In genomic region chr20:54650201-54650722, GRCh38 we compare ENCODE assay signal across 9 cellular contexts.
A peak's percentile ranks its signal among the peaks of the same experiment; 100 is the strongest.
DNase-seq lines count a peak whose midpoint lies in the region; ATAC-seq, FAIRE-seq and TF ChIP-seq lines count a peak whose summit lies in the region.
"Had no signal": no experiment of that assay in that cellular context is flagged by ENCODE, and none has a peak within 500 bp of the region (broad histone marks: within the 10 kb centered on the region; RNA-seq: fewer than 3 reads in every experiment).

No MANE protein-coding gene starts in this region.

- H3F3A ChIP-seq in neural progenitor cell (ENCODE audit: low read depth), result no peaks in the 10 kb centered on the region

- H3K4me1 ChIP-seq in KMS-11 (ENCODE audit: low read depth, poor library complexity, severe bottlenecking) (peaks cover 8% of the 10 kb centered on the region), endothelial cell of umbilical vein (ENCODE audit: control insufficient read depth, extremely low read depth, insufficient read depth, low read length) (no peaks in the 10 kb centered on the region), neural progenitor cell (peaks cover 16% of the 10 kb centered on the region), HepG2 (ENCODE audit: insufficient read depth, low read length) (no peaks in the 10 kb centered on the region)

- peak overlapping the region; percentile 82 for H3K27ac Mint-ChIP-seq in neural progenitor cell

- no peaks in the 10 kb centered on the region for H3K79me2 ChIP-seq in KMS-11 (ENCODE audit: insufficient read depth, low read depth)
- H3K79me2 ChIP-seq in endothelial cell of umbilical vein (ENCODE audit: control insufficient read depth, insufficient read depth, low read length), result no peaks in the 10 kb centered on the region
- no peaks in the 10 kb centered on the region for H3K79me2 ChIP-seq in neural progenitor cell (ENCODE audit: low read depth)
- no peaks in the 10 kb centered on the region for H3K79me2 ChIP-seq in HepG2 (ENCODE audit: insufficient read depth, low read length)

- POLR2A ChIA-PET in endothelial cell of umbilical vein (lab: Charles Lee), result no interaction called here
- POLR2A ChIA-PET in HepG2 (lab: Yijun Ruan, JAX), result no interaction called here

- peaks cover 46% of the 10 kb centered on the region for H3K4me1 Mint-ChIP-seq in neural progenitor cell

- H3K27me3 ChIP-seq in KMS-11 (ENCODE audit: insufficient read depth, low read depth) (no peaks in the 10 kb centered on the region), endothelial cell of umbilical vein (ENCODE audit: control insufficient read depth in 2 of 2, insufficient read depth in 2 of 2, low read length in 2 of 2) (peaks cover 0 to 3% of the 10 kb centered on the region in 2 experiments), neural progenitor cell (no peaks in the 10 kb centered on the region), HepG2 (ENCODE audit: control insufficient read depth in 1 of 2, insufficient read depth in 2 of 2, low read length in 2 of 2) (peaks cover 0 to 23% of the 10 kb centered on the region in 2 experiments; a peak in 1 of 5 replicates)

- H3K27me3 Mint-ChIP-seq in neural progenitor cell (ENCODE audit: insufficient read depth, low read depth), result peaks cover 2% of the 10 kb centered on the region

- in situ Hi-C loops in HepG2 (cut with HindIII; ENCODE audit: extremely low pct_ligation_motif_present, low pct_unique_long_range_greater_than_20kb), result loop anchor here (25.0 kb wide), 1 partner anchor 1912 kb away; no protein-coding TSS in a partner anchor

- H3K9me1 ChIP-seq in endothelial cell of umbilical vein (replicated peaks; ENCODE audit: control insufficient read depth, extremely low read depth, insufficient read depth, low read length), result no peaks in the 10 kb centered on the region

- no peak overlapping the region for H3K4me3 Mint-ChIP-seq in neural progenitor cell

- no TSS peak for BruUV-seq in endothelial cell of umbilical vein (replicated peaks; lab: Mats Ljungman, UMichigan)
- no TSS peak for BruUV-seq in HepG2 (replicated peaks; lab: Mats Ljungman, UMichigan)

- DNase-seq in AG10803 (ENCODE audit: low read depth), result peak; percentile 12
- DNase-seq in endothelial cell of umbilical vein (ENCODE audit: low read depth, low spot score), result no peak
- DNase-seq in neural progenitor cell (ENCODE audit: low spot score), result no peak
- no peak for DNase-seq in NCI-H1105 treated with DMSO at 0.1 percent for 48 hours (lab: John Stamatoyannopoulos, UW)
- no peak for DNase-seq in HepG2 (ENCODE audit: low spot score)

- H2AFZ ChIP-seq in KMS-11 (ENCODE audit: low read depth) (peak overlapping the region; percentile 25; the same call in 1 of the 2 replicates), endothelial cell of umbilical vein (ENCODE audit: low read depth, low read length) (no peak overlapping the region), neural progenitor cell (replicated peaks) (no peak overlapping the region), HepG2 (ENCODE audit: low read length) (no peak overlapping the region)

- no peak overlapping the region for H3K4me2 ChIP-seq in KMS-11
- no peak overlapping the region for H3K4me2 ChIP-seq in endothelial cell of umbilical vein (ENCODE audit: insufficient read depth, low read length)
- H3K4me2 ChIP-seq in neural progenitor cell, result peak overlapping the region; percentile 1
- no peak overlapping the region for H3K4me2 ChIP-seq in HepG2 (ENCODE audit: low read depth, low read length)

- no peaks in the 10 kb centered on the region for H3K9me3 ChIP-seq in endothelial cell of umbilical vein (replicated peaks; ENCODE audit: control insufficient read depth, insufficient read depth, low read length)
- H3K9me3 ChIP-seq in neural progenitor cell (ENCODE audit: low read depth), result no peaks in the 10 kb centered on the region
- no peaks in the 10 kb centered on the region for H3K9me3 ChIP-seq in HepG2 (ENCODE audit: low read length)

- no peak overlapping the region for H3K9ac ChIP-seq in KMS-11
- H3K9ac ChIP-seq in endothelial cell of umbilical vein (replicated peaks; ENCODE audit: extremely low read depth, insufficient read depth, low read length), result no peak overlapping the region
- H3K9ac ChIP-seq in neural progenitor cell, result no peak overlapping the region
- H3K9ac ChIP-seq in HepG2 (ENCODE audit: insufficient read depth, low read depth, low read length), result no peak overlapping the region

- TF ChIP-seq EP300 in HepG2 (IDR thresholded peaks at IDR 0.05; ENCODE audit: low read depth in 2 of 2, low read length in 2 of 2), result no peak
- TF ChIP-seq EP300 in HepG2 (CRISPR knock-in tag; IDR thresholded peaks at IDR 0.05; ENCODE audit: borderline replicate concordance), result no peak

- H3K27ac ChIP-seq in KMS-11, result no peak overlapping the region
- no peak overlapping the region for H3K27ac ChIP-seq in endothelial cell of umbilical vein (ENCODE audit: insufficient read depth, low read depth, low read length)
- H3K27ac ChIP-seq in neural progenitor cell, result no peak overlapping the region
- H3K27ac ChIP-seq in HepG2 (ENCODE audit: extremely low read length, insufficient read depth, low read length), result no peak overlapping the region

- TF ChIP-seq RAD21 in HepG2 (CRISPR knock-in tag; IDR thresholded peaks at IDR 0.05), result no peak

- TF ChIP-seq CTCF in AG10803 (conservative IDR thresholded peaks at IDR 0.05; ENCODE audit: low read length), result no peak
- no peak for TF ChIP-seq CTCF in KMS-11 (conservative IDR thresholded peaks at IDR 0.05; ENCODE audit: low read depth, low read length)
- TF ChIP-seq CTCF in endothelial cell of umbilical vein (IDR thresholded peaks at IDR 0.05; ENCODE audit: extremely low read depth in 1 of 2, insufficient read depth in 1 of 2, low read depth in 1 of 2, low read length in 2 of 2), result no peak
- no peak for TF ChIP-seq CTCF in neural progenitor cell (IDR thresholded peaks at IDR 0.05)
- TF ChIP-seq CTCF in HepG2 (CRISPR knock-in tag; IDR thresholded peaks at IDR 0.05), result no peak

- intact Hi-C loops in endothelial cell of umbilical vein (cut with micrococcal nuclease) (no loop called here), HepG2 (cut with micrococcal nuclease; ENCODE audit: unreplicated experiment) (no loop called here)

- ATAC-seq in HG02642 (IDR thresholded peaks at IDR 0.05; ENCODE audit: poor library complexity, unreplicated experiment), result no peak
- no peak for ATAC-seq in GM21786 (IDR thresholded peaks at IDR 0.05; ENCODE audit: unreplicated experiment)
- no peak for ATAC-seq in HepG2

- dilution Hi-C loops in endothelial cell of umbilical vein (cut with MboI; ENCODE audit: extremely low pct_ligation_motif_present, low sequenced_read_pairs), result no loop called here

- FAIRE-seq in endothelial cell of umbilical vein (lab: Jason Lieb, UNC) (peak; percentile 12), HepG2 (lab: Jason Lieb, UNC) (no peak)
- FAIRE-seq: GM12878 had no signal

- H3K4me3 ChIP-seq in AG10803 (ENCODE audit: low read length) (no peak overlapping the region), KMS-11 (IDR thresholded peaks at IDR 0.05; ENCODE audit: insufficient read depth, low read depth, low read length) (no peak overlapping the region), endothelial cell of umbilical vein (replicated peaks in 1 of 3; ENCODE audit: insufficient read depth in 1 of 3, low read depth in 1 of 3, low read length in 3 of 3) (no peak overlapping the region), neural progenitor cell (no peak overlapping the region), HepG2 (replicated peaks in 1 of 3; ENCODE audit: insufficient read depth in 1 of 3, low read depth in 2 of 3, low read length in 3 of 3) (no peak overlapping the region)
- H3K4me3 ChIP-seq: GM12878 had no signal

- WGBS in HepG2 (ENCODE audit: low lambda C conversion rate), result under 1% methylated on average over 4 of the region's 4 CpGs

- H4K20me1 ChIP-seq in KMS-11 (ENCODE audit: insufficient read depth) (no peaks in the 10 kb centered on the region), endothelial cell of umbilical vein (replicated peaks; ENCODE audit: control insufficient read depth, extremely low read depth, insufficient read depth, low read length) (no peaks in the 10 kb centered on the region), neural progenitor cell (ENCODE audit: low read depth) (no peaks in the 10 kb centered on the region), HepG2 (ENCODE audit: insufficient read depth, low read length) (no peaks in the 10 kb centered on the region)

- peaks cover 6% of the 10 kb centered on the region for H3K36me3 Mint-ChIP-seq in neural progenitor cell

- H3K9me3 Mint-ChIP-seq in neural progenitor cell, result no peaks in the 10 kb centered on the region

- TF ChIP-seq POLR2A in endothelial cell of umbilical vein (IDR thresholded peaks at IDR 0.05; ENCODE audit: low read depth, low read length) (no peak), HepG2 (IDR thresholded peaks at IDR 0.05; ENCODE audit: insufficient read depth in 1 of 2, low read depth in 2 of 2, low read length in 2 of 2) (no peak)

- H3K36me3 ChIP-seq in KMS-11 (ENCODE audit: insufficient read depth) (no peaks in the 10 kb centered on the region), endothelial cell of umbilical vein (ENCODE audit: control insufficient read depth in 2 of 2, extremely low read depth in 1 of 2, insufficient read depth in 2 of 2, low read length in 2 of 2) (no peaks in the 10 kb centered on the region), neural progenitor cell (no peaks in the 10 kb centered on the region), HepG2 (replicated peaks in 1 of 2; ENCODE audit: control insufficient read depth in 1 of 2, insufficient read depth in 2 of 2, low read length in 2 of 2) (no peaks in the 10 kb centered on the region)

- CTCF ChIA-PET in endothelial cell of umbilical vein (lab: Charles Lee), result interaction anchor here (0.6 to 1.6 kb wide), 4 partner anchors 553 to 1693 kb away, joined by 3 to 4 read pairs (median 4); no protein-coding TSS in a partner anchor
- CTCF ChIA-PET in HepG2 (lab: Yijun Ruan, JAX; ENCODE audit: low intra/inter-chr PET ratio, low total read pairs), result interaction anchor here (1.7 kb wide), 1 partner anchor 18 kb away, joined by 5 read pairs; no protein-coding TSS in a partner anchor

TF ChIP-seq in endothelial cell of umbilical vein, 7 proteins besides CTCF, POLR2A, EP300 and RAD21 (continues in another document):
- TF ChIP-seq JUN (IDR thresholded peaks at IDR 0.05; ENCODE audit: borderline replicate concordance, insufficient read depth, insufficient read length, low read depth) (no peak), EZH2 (IDR thresholded peaks at IDR 0.05; ENCODE audit: borderline replicate concordance, low read depth, low read length, severe bottlenecking) (no peak), GATA2 (IDR thresholded peaks at IDR 0.05; ENCODE audit: insufficient read depth, insufficient read length, low read depth, low read length) (no peak), POLR2AphosphoS5 (IDR thresholded peaks at IDR 0.05; ENCODE audit: insufficient read depth, low read depth, low read length) (no peak)
